In the genomic region with DNA sequence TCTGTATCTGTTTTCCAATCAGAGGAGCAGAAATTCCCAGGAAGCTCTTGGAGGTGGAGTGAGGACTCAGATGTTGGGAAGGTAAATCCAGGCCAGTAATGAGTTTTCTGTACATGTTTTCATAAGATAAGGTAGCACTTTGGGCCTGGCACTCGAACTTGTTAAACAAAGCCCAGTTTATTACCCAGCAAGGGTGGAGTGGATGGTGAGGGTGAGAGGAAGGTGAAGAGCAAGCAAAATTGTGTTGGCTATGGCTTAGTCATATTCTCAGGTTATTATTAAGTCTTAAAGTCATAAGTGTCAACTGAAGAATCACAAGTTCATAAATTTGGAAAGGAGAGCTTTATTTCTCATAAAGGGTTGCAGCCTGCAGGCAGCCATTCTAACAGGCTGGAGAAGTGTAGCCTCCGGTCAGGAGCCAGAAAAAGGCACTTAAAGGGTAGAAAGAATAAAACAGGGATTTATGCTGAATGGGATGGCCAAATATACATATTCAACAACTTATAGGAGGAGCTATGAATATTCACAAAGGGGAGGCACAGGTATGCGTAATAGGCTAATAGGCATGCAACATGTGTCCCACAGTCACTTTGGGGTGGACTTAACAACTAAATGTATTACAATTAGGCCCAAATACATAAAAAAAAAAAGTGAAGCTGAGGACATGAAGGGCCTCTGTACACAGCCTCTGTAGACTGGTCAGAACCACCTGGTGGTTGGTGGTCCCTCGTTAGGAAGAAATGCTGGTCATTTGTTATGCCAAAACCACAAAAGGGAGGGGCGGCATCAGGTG, we compare ENCODE assay signal across 19 cellular contexts.
A peak's percentile ranks its signal among the peaks of the same experiment; 100 is the strongest.
DNase-seq lines count a peak whose midpoint lies in the region; ATAC-seq and TF ChIP-seq lines count a peak whose summit lies in the region.
"Had no signal": no experiment of that assay in that cellular context is flagged by ENCODE, and none has a peak within 500 bp of the region (broad histone marks: within the 10 kb centered on the region; RNA-seq: fewer than 3 reads in every experiment).

No MANE protein-coding gene starts in this region.

- H3K27me3 ChIP-seq in colonic mucosa: no peaks in the 10 kb centered on the region

- H3K9ac ChIP-seq in colonic mucosa (ENCODE audit: low read depth in 2 of 2, low read length in 2 of 2): no peak overlapping the region
- H3K9ac ChIP-seq: GM23248 had no signal

- H3K4me1 ChIP-seq in HEK293 (ENCODE audit: control insufficient read depth, insufficient read depth, low read length) (peaks cover 21% of the 10 kb centered on the region), colonic mucosa (peaks cover 3% of the 10 kb centered on the region)

- peak overlapping the region; percentile 14 for H3K27ac Mint-ChIP-seq in progenitor cell of endocrine pancreas
- H3K27ac Mint-ChIP-seq in activated CD8-positive, alpha-beta memory T cell treated with anti-CD3 and anti-CD28 coated beads, Interleukin-2, amount 10 ng/mL, durations not matched to agents 7 days and 5 days: no peak overlapping the region

- ATAC-seq in activated CD8-positive, alpha-beta memory T cell treated with anti-CD3 and anti-CD28 coated beads, Interleukin-2, amount 10 ng/mL, durations not matched to agents 7 days and 5 days: no peak
- ATAC-seq: HCT116, PC-3 had no signal

- H3K4me1 Mint-ChIP-seq in progenitor cell of endocrine pancreas (ENCODE audit: low read depth): peaks cover 5% of the 10 kb centered on the region
- H3K4me1 Mint-ChIP-seq in activated CD8-positive, alpha-beta memory T cell treated with anti-CD3 and anti-CD28 coated beads, Interleukin-2, amount 10 ng/mL, durations not matched to agents 7 days and 5 days: no peaks in the 10 kb centered on the region
- H3K4me1 Mint-ChIP-seq: CD4-positive, CD25-positive, alpha-beta regulatory T cell had no signal

- H3K9me3 ChIP-seq in HEK293 (ENCODE audit: control insufficient read depth, insufficient read depth, low read depth, low read length) (no peaks in the 10 kb centered on the region), colonic mucosa (no peaks in the 10 kb centered on the region)

- H3K27me3 Mint-ChIP-seq in progenitor cell of endocrine pancreas: no peaks in the 10 kb centered on the region
- peaks cover 3% of the 10 kb centered on the region for H3K27me3 Mint-ChIP-seq in activated CD8-positive, alpha-beta memory T cell treated with anti-CD3 and anti-CD28 coated beads, Interleukin-2, amount 10 ng/mL, durations not matched to agents 7 days and 5 days
- H3K27me3 Mint-ChIP-seq: CD4-positive, CD25-positive, alpha-beta regulatory T cell; IgD-negative memory B cell had no signal

- CTCF ChIA-PET in HEK293 (lab: Yijun Ruan, JAX): interaction anchor here (0.6 kb wide), 1 partner anchor 1952 kb away, joined by 3 read pairs; no protein-coding TSS in a partner anchor
- CTCF ChIA-PET in activated CD8-positive, alpha-beta memory T cell treated with anti-CD3 and anti-CD28 coated beads, Interleukin-2, amount 10 ng/mL, durations not matched to agents 7 days and 5 days (lab: Charles Lee): no interaction called here

- no peak overlapping the region for H3K4me3 Mint-ChIP-seq in progenitor cell of endocrine pancreas (ENCODE audit: low read depth)
- no peak overlapping the region for H3K4me3 Mint-ChIP-seq in activated CD8-positive, alpha-beta memory T cell treated with anti-CD3 and anti-CD28 coated beads, Interleukin-2, amount 10 ng/mL, durations not matched to agents 7 days and 5 days
- H3K4me3 Mint-ChIP-seq: CD4-positive, CD25-positive, alpha-beta regulatory T cell; IgD-negative memory B cell had no signal

- peak overlapping the region; percentile 43 for H3K27ac ChIP-seq in HEK293 (ENCODE audit: extremely low read depth, low read depth, low read length)
- no peak overlapping the region for H3K27ac ChIP-seq in colonic mucosa

- intact Hi-C loops in colonic mucosa (cut with DNase I): no loop called here

- no peaks in the 10 kb centered on the region for H3K9me3 Mint-ChIP-seq in progenitor cell of endocrine pancreas (ENCODE audit: low read depth)
- no peaks in the 10 kb centered on the region for H3K9me3 Mint-ChIP-seq in activated CD8-positive, alpha-beta memory T cell treated with anti-CD3 and anti-CD28 coated beads, Interleukin-2, amount 10 ng/mL, durations not matched to agents 7 days and 5 days (ENCODE audit: low read depth)

- POLR2A ChIA-PET in HEK293 (lab: Yijun Ruan, JAX): no interaction called here

- no peak for TF ChIP-seq CTCF in HEK293 (tag by site-specific recombination; IDR thresholded peaks at IDR 0.05)
- no peak for TF ChIP-seq CTCF in colonic mucosa (IDR thresholded peaks at IDR 0.05)
- TF ChIP-seq CTCF in progenitor cell of endocrine pancreas (IDR thresholded peaks at IDR 0.05; ENCODE audit: unreplicated experiment): no peak

- H3K36me3 ChIP-seq in HEK293 (ENCODE audit: control insufficient read depth in 2 of 2, insufficient read depth in 1 of 2, low read length in 2 of 2): no peaks in the 10 kb centered on the region
- no peaks in the 10 kb centered on the region for H3K36me3 ChIP-seq in colonic mucosa

- H3K4me3 ChIP-seq in HEK293 (ENCODE audit: low read depth, low read length): no peak overlapping the region
- no peak overlapping the region for H3K4me3 ChIP-seq in colonic mucosa
- H3K4me3 ChIP-seq: GM23248 had no signal

- DNase-seq in DMS79 (lab: John Stamatoyannopoulos, UW) (peak; percentile 8), colonic mucosa (peak; percentile 59), progenitor cell of endocrine pancreas (ENCODE audit: low spot score, unreplicated experiment) (no peak), HCEC 1CT (no peak)
- DNase-seq in activated CD8-positive, alpha-beta memory T cell treated with anti-CD3 and anti-CD28 coated beads, Interleukin-2, amount 50 U/mL, for 4 hours: no peak
- no peak for DNase-seq in activated CD8-positive, alpha-beta memory T cell treated with anti-CD3 and anti-CD28 coated beads, Interleukin-2, amount 10 ng/mL, durations not matched to agents 7 days and 5 days
- DNase-seq: CD4-positive, CD25-positive, alpha-beta regulatory T cell; Karpas-422; NCI-H1417; NCI-H1694 treated with DMSO at 0.1 percent for 48 hours; NCI-H2171; NCI-H345; NCI-H526; PC-3; SHP77 had no signal

- no peaks in the 10 kb centered on the region for H3K36me3 Mint-ChIP-seq in progenitor cell of endocrine pancreas (ENCODE audit: insufficient read depth)
- no peaks in the 10 kb centered on the region for H3K36me3 Mint-ChIP-seq in activated CD8-positive, alpha-beta memory T cell treated with anti-CD3 and anti-CD28 coated beads, Interleukin-2, amount 10 ng/mL, durations not matched to agents 7 days and 5 days
- H3K36me3 Mint-ChIP-seq: CD4-positive, CD25-positive, alpha-beta regulatory T cell; IgD-negative memory B cell had no signal

TF ChIP-seq in HEK293, 187 proteins besides CTCF, POLR2A, EP300 and RAD21 (continues in another document):
- TF ChIP-seq ZNF692 (tag by site-specific recombination; IDR thresholded peaks at IDR 0.05) (no peak), ZNF350 (tag by site-specific recombination; IDR thresholded peaks at IDR 0.05) (no peak), KLF1 (tag by site-specific recombination; IDR thresholded peaks at IDR 0.05) (peak; percentile 90), TRIM28 (IDR thresholded peaks at IDR 0.05; ENCODE audit: borderline replicate concordance, low read length) (peak; percentile 85), SCRT1 (tag by site-specific recombination; IDR thresholded peaks at IDR 0.05; ENCODE audit: borderline replicate concordance) (peak; percentile 75; the same call in 1 of the 2 replicates)
- TF ChIP-seq, protein P1, sequence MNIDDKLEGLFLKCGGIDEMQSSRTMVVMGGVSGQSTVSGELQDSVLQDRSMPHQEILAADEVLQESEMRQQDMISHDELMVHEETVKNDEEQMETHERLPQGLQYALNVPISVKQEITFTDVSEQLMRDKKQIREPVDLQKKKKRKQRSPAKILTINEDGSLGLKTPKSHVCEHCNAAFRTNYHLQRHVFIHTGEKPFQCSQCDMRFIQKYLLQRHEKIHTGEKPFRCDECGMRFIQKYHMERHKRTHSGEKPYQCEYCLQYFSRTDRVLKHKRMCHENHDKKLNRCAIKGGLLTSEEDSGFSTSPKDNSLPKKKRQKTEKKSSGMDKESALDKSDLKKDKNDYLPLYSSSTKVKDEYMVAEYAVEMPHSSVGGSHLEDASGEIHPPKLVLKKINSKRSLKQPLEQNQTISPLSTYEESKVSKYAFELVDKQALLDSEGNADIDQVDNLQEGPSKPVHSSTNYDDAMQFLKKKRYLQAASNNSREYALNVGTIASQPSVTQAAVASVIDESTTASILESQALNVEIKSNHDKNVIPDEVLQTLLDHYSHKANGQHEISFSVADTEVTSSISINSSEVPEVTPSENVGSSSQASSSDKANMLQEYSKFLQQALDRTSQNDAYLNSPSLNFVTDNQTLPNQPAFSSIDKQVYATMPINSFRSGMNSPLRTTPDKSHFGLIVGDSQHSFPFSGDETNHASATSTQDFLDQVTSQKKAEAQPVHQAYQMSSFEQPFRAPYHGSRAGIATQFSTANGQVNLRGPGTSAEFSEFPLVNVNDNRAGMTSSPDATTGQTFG (tag by site-specific recombination; IDR thresholded peaks at IDR 0.05; ENCODE audit: borderline replicate concordance): no peak
- TF ChIP-seq, protein P2, sequence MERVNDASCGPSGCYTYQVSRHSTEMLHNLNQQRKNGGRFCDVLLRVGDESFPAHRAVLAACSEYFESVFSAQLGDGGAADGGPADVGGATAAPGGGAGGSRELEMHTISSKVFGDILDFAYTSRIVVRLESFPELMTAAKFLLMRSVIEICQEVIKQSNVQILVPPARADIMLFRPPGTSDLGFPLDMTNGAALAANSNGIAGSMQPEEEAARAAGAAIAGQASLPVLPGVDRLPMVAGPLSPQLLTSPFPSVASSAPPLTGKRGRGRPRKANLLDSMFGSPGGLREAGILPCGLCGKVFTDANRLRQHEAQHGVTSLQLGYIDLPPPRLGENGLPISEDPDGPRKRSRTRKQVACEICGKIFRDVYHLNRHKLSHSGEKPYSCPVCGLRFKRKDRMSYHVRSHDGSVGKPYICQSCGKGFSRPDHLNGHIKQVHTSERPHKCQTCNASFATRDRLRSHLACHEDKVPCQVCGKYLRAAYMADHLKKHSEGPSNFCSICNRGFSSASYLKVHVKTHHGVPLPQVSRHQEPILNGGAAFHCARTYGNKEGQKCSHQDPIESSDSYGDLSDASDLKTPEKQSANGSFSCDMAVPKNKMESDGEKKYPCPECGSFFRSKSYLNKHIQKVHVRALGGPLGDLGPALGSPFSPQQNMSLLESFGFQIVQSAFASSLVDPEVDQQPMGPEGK (tag by site-specific recombination; IDR thresholded peaks at IDR 0.05): no peak

Comparison
In these comparisons a context has a peak if more than half of its experiments do, and no peak if none do; other contexts are left out.
1. DNase-seq: peak in DMS79 (single experiment) and colonic mucosa (single experiment); none in progenitor cell of endocrine pancreas (single experiment), HCEC 1CT (single experiment), activated CD8-positive, alpha-beta memory T cell treated with anti-CD3 and anti-CD28 coated beads, Interleukin-2, amount 50 U/mL, for 4 hours (single experiment) and activated CD8-positive, alpha-beta memory T cell treated with anti-CD3 and anti-CD28 coated beads, Interleukin-2, amount 10 ng/mL, durations not matched to agents 7 days and 5 days (single experiment).